ENCODE assay signal across 25 cellular contexts in genomic region chr6:47240277-47240890, GRCh38.
DNase-seq lines count a peak whose midpoint lies in the region; ATAC-seq, FAIRE-seq and TF ChIP-seq lines count a peak whose summit lies in the region.
"Had no signal": no experiment of that assay in that cellular context is flagged by ENCODE, and none has a peak within 500 bp of the region (broad histone marks: within the 10 kb centered on the region; RNA-seq: fewer than 3 reads in every experiment).

No MANE protein-coding gene starts in this region.

- TF ChIP-seq EP300 in HepG2 (IDR thresholded peaks at IDR 0.05; ENCODE audit: low read depth in 2 of 2, low read length in 2 of 2) = no peak
- no peak for TF ChIP-seq EP300 in HepG2 (CRISPR knock-in tag; IDR thresholded peaks at IDR 0.05; ENCODE audit: borderline replicate concordance)

- WGBS in HepG2 (ENCODE audit: low lambda C conversion rate) = over 99% methylated on average over 5 of the region's 5 CpGs
- 87% methylated on average over 5 of the region's 5 CpGs for WGBS in right lobe of liver (ENCODE audit: insufficient coverage, low coverage, low lambda C conversion rate, missing lambda C conversion rate)
- WGBS in mesendoderm (ENCODE audit: extremely low coverage, insufficient coverage, low lambda C conversion rate) = no CpG with 5 or more reads among the region's 5 CpGs

- H3K56ac ChIP-seq in mesendoderm (ENCODE audit: low read length) = no peak overlapping the region

- H3K18ac ChIP-seq in mesendoderm (ENCODE audit: low read length) = peak overlapping the region; percentile 60

- CTCF ChIA-PET in HepG2 (lab: Yijun Ruan, JAX; ENCODE audit: low intra/inter-chr PET ratio, low total read pairs) = no interaction called here

- H2BK15ac ChIP-seq in mesendoderm (replicated peaks; ENCODE audit: low read depth) = no peak overlapping the region

- no peak overlapping the region for H3K27ac ChIP-seq in HepG2 (ENCODE audit: extremely low read length, insufficient read depth, low read length)
- no peak overlapping the region for H3K27ac ChIP-seq in right lobe of liver
- H3K27ac ChIP-seq in mesendoderm (ENCODE audit: low read depth, low read length) = no peak overlapping the region
- H3K27ac ChIP-seq: KMS-11, Peyer's patch, SK-N-MC had no signal

- H3K36me3 ChIP-seq in HepG2 (replicated peaks in 1 of 2; ENCODE audit: control insufficient read depth in 1 of 2, insufficient read depth in 2 of 2, low read length in 2 of 2) = peaks cover 23 to 59% of the 10 kb centered on the region in 2 experiments
- no peaks in the 10 kb centered on the region for H3K36me3 ChIP-seq in right lobe of liver
- H3K36me3 ChIP-seq in mesendoderm (ENCODE audit: control insufficient read depth, insufficient read depth, low read length) = no peaks in the 10 kb centered on the region
- H3K36me3 ChIP-seq: Peyer's patch had no signal

- H2BK120ac ChIP-seq in mesendoderm (ENCODE audit: low read depth, low read length) = no peak overlapping the region

- no peak overlapping the region for H2AFZ ChIP-seq in HepG2 (ENCODE audit: low read length)

- intact Hi-C loops in HepG2 (cut with micrococcal nuclease; ENCODE audit: unreplicated experiment) = no loop called here
- intact Hi-C loops in right lobe of liver (cut with DNase I) = no loop called here

- no peaks in the 10 kb centered on the region for H3K9me3 ChIP-seq in HepG2 (ENCODE audit: low read length)
- H3K9me3 ChIP-seq in right lobe of liver = no peaks in the 10 kb centered on the region
- H3K9me3 ChIP-seq: Peyer's patch had no signal

- no peak for TF ChIP-seq POLR2A in HepG2 (IDR thresholded peaks at IDR 0.05; ENCODE audit: insufficient read depth in 1 of 2, low read depth in 2 of 2, low read length in 2 of 2)
- no peak for TF ChIP-seq POLR2A in right lobe of liver (IDR thresholded peaks at IDR 0.05)

- POLR2A ChIA-PET in HepG2 (lab: Yijun Ruan, JAX) = no interaction called here

- no peaks in the 10 kb centered on the region for H4K20me1 ChIP-seq in HepG2 (ENCODE audit: insufficient read depth, low read length)

- no peaks in the 10 kb centered on the region for H3K4me1 ChIP-seq in HepG2 (ENCODE audit: insufficient read depth, low read length)
- H3K4me1 ChIP-seq in right lobe of liver = no peaks in the 10 kb centered on the region
- peaks cover 3% of the 10 kb centered on the region for H3K4me1 ChIP-seq in mesendoderm (ENCODE audit: control insufficient read depth, low read depth, low read length)

- no peak overlapping the region for H3K4me2 ChIP-seq in HepG2 (ENCODE audit: low read depth, low read length)
- H3K4me2 ChIP-seq in mesendoderm (ENCODE audit: low read length) = no peak overlapping the region

- no peak overlapping the region for H4K8ac ChIP-seq in mesendoderm (ENCODE audit: low read depth, low read length)

- in situ Hi-C loops in HepG2 (cut with HindIII; ENCODE audit: extremely low pct_ligation_motif_present, low pct_unique_long_range_greater_than_20kb) = loop anchor here (10.0 kb wide), 1 partner anchor 136 kb away; no protein-coding TSS in a partner anchor

- H2BK5ac ChIP-seq in mesendoderm (ENCODE audit: low read length) = no peak overlapping the region

- DNase-seq in HepG2 (ENCODE audit: low spot score) = no peak
- DNase-seq in right lobe of liver = no peak
- peak; percentile 81 for DNase-seq in SK-N-DZ (ENCODE audit: low spot score)
- no peak for DNase-seq in mesendoderm
- no peak for DNase-seq in urothelium cell line (ENCODE audit: low spot score)
- no peak for DNase-seq in NCI-H2081 treated with DMSO at 0.1 percent for 48 hours (lab: John Stamatoyannopoulos, UW)
- DNase-seq: 8988T; ACHN; CD4-positive, alpha-beta T cell; IMR-90; NCI-H1105; NCI-H1436 treated with DMSO at 0.1 percent for 48 hours; NCI-H187 treated with DMSO at 0.1 percent for 48 hours; NCI-H2107; NCI-H446; NCI-H526; NCI-H82; NK-92 treated with Interleukin-12 subunit alpha and Interleukin-12 subunit beta, amount 100 ng/mL, for 24 hours; Peyer's patch; SHP77 treated with DMSO at 0.1 percent for 48 hours had no signal

- TF ChIP-seq CTCF in HepG2 (CRISPR knock-in tag; IDR thresholded peaks at IDR 0.05) (no peak), right lobe of liver (IDR thresholded peaks at IDR 0.05) (no peak)

- no peak overlapping the region for H4K5ac ChIP-seq in mesendoderm (ENCODE audit: low read length)

- no peak overlapping the region for H3K4me3 ChIP-seq in HepG2 (replicated peaks in 1 of 3; ENCODE audit: insufficient read depth in 1 of 3, low read depth in 2 of 3, low read length in 3 of 3)
- no peak overlapping the region for H3K4me3 ChIP-seq in right lobe of liver
- no peak overlapping the region for H3K4me3 ChIP-seq in mesendoderm (ENCODE audit: low read length)
- H3K4me3 ChIP-seq: Peyer's patch, SK-N-MC had no signal

- no peak for TF ChIP-seq RAD21 in HepG2 (CRISPR knock-in tag; IDR thresholded peaks at IDR 0.05)

- peaks cover 15% of the 10 kb centered on the region for H3K79me1 ChIP-seq in mesendoderm (ENCODE audit: low read length)

- BruUV-seq in HepG2 (replicated peaks; lab: Mats Ljungman, UMichigan) = no TSS peak

- FAIRE-seq in HepG2 (lab: Jason Lieb, UNC) (no peak), urothelium cell line (lab: Jason Lieb, UNC) (no peak)
- FAIRE-seq: G401.6 had no signal

- H2AK5ac ChIP-seq in mesendoderm (ENCODE audit: low read length) = no peak overlapping the region

- no peak for ATAC-seq in HepG2
- no peak for ATAC-seq in right lobe of liver
- no peak for ATAC-seq in GM18511 (IDR thresholded peaks at IDR 0.05; ENCODE audit: unreplicated experiment)
- ATAC-seq: HCT116 had no signal

- no peak overlapping the region for H3K4ac ChIP-seq in mesendoderm (ENCODE audit: low read depth, low read length)

- H3K79me2 ChIP-seq in HepG2 (ENCODE audit: insufficient read depth, low read length) (peaks cover 20% of the 10 kb centered on the region), mesendoderm (ENCODE audit: control insufficient read depth, insufficient read depth, low read length) (peaks cover 8% of the 10 kb centered on the region)

- H3K9ac ChIP-seq in HepG2 (ENCODE audit: insufficient read depth, low read depth, low read length) (no peak overlapping the region), mesendoderm (ENCODE audit: low read length) (no peak overlapping the region)
- H3K9ac ChIP-seq: KMS-11 had no signal

- H3K27me3 ChIP-seq in HepG2 (ENCODE audit: control insufficient read depth in 1 of 2, insufficient read depth in 2 of 2, low read length in 2 of 2) (no peaks in the 10 kb centered on the region), right lobe of liver (no peaks in the 10 kb centered on the region), mesendoderm (ENCODE audit: insufficient read depth, low read length, poor library complexity) (no peaks in the 10 kb centered on the region)
- H3K27me3 ChIP-seq: Peyer's patch had no signal

- H3K23ac ChIP-seq in mesendoderm (ENCODE audit: low read length) = no peak overlapping the region

TF ChIP-seq in HepG2, 621 proteins besides CTCF, POLR2A, EP300 and RAD21:
- TF ChIP-seq GLMP (CRISPR knock-in tag; IDR thresholded peaks at IDR 0.05; ENCODE audit: borderline replicate concordance) (no peak), RBM22 (optimal IDR thresholded peaks at IDR 0.05; ENCODE audit: low read length) (peak; percentile 84), ZNF629 (CRISPR knock-in tag; conservative IDR thresholded peaks at IDR 0.05) (peak; percentile 86)
